8 cellular contexts compared by ENCODE assay signal in genomic region chr2:109736177-109736827, GRCh38. TPM values are rescaled to one million over a fixed set of nuclear protein-coding genes. Genes with fewer than 3 reads are reported as not detected.
DNase-seq lines count a peak whose midpoint lies in the region; ATAC-seq and TF ChIP-seq lines count a peak whose summit lies in the region.

No MANE protein-coding gene starts in this region.

- H3K4me1 Mint-ChIP-seq in T-helper 2 cell treated with Interferon-gamma antibody and Interleukin-4, amounts not matched to agents 5 μg/mL and 100 μg/mL, for 36 hours (ENCODE audit: low read depth) = no peaks in the 10 kb centered on the region

- H3K4me3 ChIP-seq in DOHH2 (ENCODE audit: low read length) = no peak overlapping the region
- H3K4me3 ChIP-seq in Karpas-422 (ENCODE audit: low read length) = no peak overlapping the region
- no peak overlapping the region for H3K4me3 ChIP-seq in neuronal stem cell (ENCODE audit: low read length in 2 of 2)

- H3K23ac ChIP-seq in neuronal stem cell (ENCODE audit: low read depth, low read length, poor library complexity) = no peak overlapping the region

- no peak overlapping the region for H3K4me3 Mint-ChIP-seq in T-helper 2 cell treated with Interferon-gamma antibody and Interleukin-4, amounts not matched to agents 5 μg/mL and 100 μg/mL, for 36 hours

- H3K79me2 ChIP-seq in DOHH2 (ENCODE audit: control insufficient read depth, low read length) (no peaks in the 10 kb centered on the region), Karpas-422 (ENCODE audit: low read length) (no peaks in the 10 kb centered on the region)

- no peak overlapping the region for H2BK120ac ChIP-seq in neuronal stem cell (ENCODE audit: low read depth, low read length)

- no peak overlapping the region for H3K27ac Mint-ChIP-seq in T-helper 2 cell treated with Interferon-gamma antibody and Interleukin-4, amounts not matched to agents 5 μg/mL and 100 μg/mL, for 36 hours

- H2AFZ ChIP-seq in Karpas-422 (ENCODE audit: low read length) = no peak overlapping the region
- peak overlapping the region; percentile 72 for H2AFZ ChIP-seq in neuronal stem cell (ENCODE audit: low read length)

- no peak overlapping the region for H3K14ac ChIP-seq in neuronal stem cell (ENCODE audit: low read length)

- H3K9ac ChIP-seq in Karpas-422 (ENCODE audit: low read length) (no peak overlapping the region), neuronal stem cell (ENCODE audit: low read depth, low read length, poor library complexity) (no peak overlapping the region)

- no peak overlapping the region for H3K4ac ChIP-seq in neuronal stem cell (ENCODE audit: low read length)

- H3K9me3 Mint-ChIP-seq in T-helper 2 cell treated with Interferon-gamma antibody and Interleukin-4, amounts not matched to agents 5 μg/mL and 100 μg/mL, for 36 hours = no peaks in the 10 kb centered on the region

- WGBS in neuronal stem cell (ENCODE audit: extremely low coverage in 2 of 2, insufficient read length in 2 of 2, insufficient replicate concordance in 1 of 2), 2 donors = no CpG with 5 or more reads among the region's 15 CpGs

- no peak overlapping the region for H2BK12ac ChIP-seq in neuronal stem cell (ENCODE audit: low read length)

- H3K9me3 ChIP-seq in DOHH2 (ENCODE audit: control insufficient read depth, insufficient read depth, low read length) = no peaks in the 10 kb centered on the region
- no peaks in the 10 kb centered on the region for H3K9me3 ChIP-seq in Karpas-422 (ENCODE audit: low read length)
- H3K9me3 ChIP-seq in neuronal stem cell (replicated peaks in 1 of 2; ENCODE audit: control insufficient read depth in 2 of 2, insufficient read depth in 1 of 2, low read depth in 1 of 2, low read length in 2 of 2) = peaks cover 0 to 6% of the 10 kb centered on the region in 2 donors

- H2AK5ac ChIP-seq in neuronal stem cell (ENCODE audit: low read depth, low read length) = no peak overlapping the region

- H3K27me3 ChIP-seq in DOHH2 (ENCODE audit: control insufficient read depth, low read length) = no peaks in the 10 kb centered on the region
- no peaks in the 10 kb centered on the region for H3K27me3 ChIP-seq in Karpas-422 (ENCODE audit: low read length)
- no peaks in the 10 kb centered on the region for H3K27me3 ChIP-seq in neuronal stem cell (ENCODE audit: control insufficient read depth in 3 of 3, insufficient read depth in 3 of 3, low read depth in 1 of 3, low read length in 3 of 3)

- H3K4me2 ChIP-seq in DOHH2 (ENCODE audit: low read length) (no peak overlapping the region), Karpas-422 (ENCODE audit: low read depth, low read length, poor library complexity, severe bottlenecking) (no peak overlapping the region), neuronal stem cell (ENCODE audit: insufficient read depth, low read length, poor library complexity, severe bottlenecking) (no peak overlapping the region)

- no peaks in the 10 kb centered on the region for H3F3A ChIP-seq in DOHH2 (ENCODE audit: control insufficient read depth, insufficient read depth)

- H3K4me1 ChIP-seq in DOHH2 (ENCODE audit: control insufficient read depth, low read length) = no peaks in the 10 kb centered on the region
- H3K4me1 ChIP-seq in Karpas-422 (ENCODE audit: low read length) = peaks cover 7% of the 10 kb centered on the region; the same call in 1 of the 2 replicates
- peaks cover 0 to 3% of the 10 kb centered on the region in 2 donors for H3K4me1 ChIP-seq in neuronal stem cell (ENCODE audit: control insufficient read depth in 2 of 2, insufficient read depth in 1 of 2, low read depth in 1 of 2, low read length in 2 of 2)

- H4K91ac ChIP-seq in neuronal stem cell (ENCODE audit: low read depth, low read length, poor library complexity) = no peak overlapping the region

- DNase-seq in Karpas-422 (peak; percentile 77), SW480 (ENCODE audit: low spot score) (peak; percentile 67), fibroblast of peridontal ligament (ENCODE audit: extremely low read depth) (peak; percentile 76), neuronal stem cell (ENCODE audit: low spot score) (peak; percentile 36), germinal center (ENCODE audit: low spot score) (no peak)
- DNase-seq in T-helper 2 cell treated with Interferon-gamma antibody and Interleukin-4, amounts not matched to agents 5 μg/mL and 100 μg/mL, for 36 hours (ENCODE audit: low spot score) = no peak

- no peak for ATAC-seq in GM18870 (IDR thresholded peaks at IDR 0.05; ENCODE audit: unreplicated experiment)

- H2BK15ac ChIP-seq in neuronal stem cell (ENCODE audit: low read length) = no peak overlapping the region

- H4K8ac ChIP-seq in neuronal stem cell (ENCODE audit: low read depth, low read length) = no peak overlapping the region

- no peak overlapping the region for H3K27ac ChIP-seq in DOHH2 (ENCODE audit: low read depth, low read length)
- no peak overlapping the region for H3K27ac ChIP-seq in Karpas-422 (ENCODE audit: low read length)
- H3K27ac ChIP-seq in neuronal stem cell (replicated peaks; ENCODE audit: low read length) = no peak overlapping the region

- H3K36me3 Mint-ChIP-seq in T-helper 2 cell treated with Interferon-gamma antibody and Interleukin-4, amounts not matched to agents 5 μg/mL and 100 μg/mL, for 36 hours (ENCODE audit: low read depth) = no peaks in the 10 kb centered on the region

- H3K36me3 ChIP-seq in DOHH2 (ENCODE audit: control insufficient read depth, low read length) (no peaks in the 10 kb centered on the region), Karpas-422 (ENCODE audit: insufficient read depth, low read length) (no peaks in the 10 kb centered on the region), neuronal stem cell (replicated peaks in 1 of 2; ENCODE audit: control insufficient read depth in 2 of 2, insufficient read depth in 2 of 2, low read length in 2 of 2) (no peaks in the 10 kb centered on the region)

- TF ChIP-seq CTCF in DOHH2 (IDR thresholded peaks at IDR 0.05; ENCODE audit: low read depth, low read length, poor library complexity, severe bottlenecking) = peak; percentile 50

- H3K18ac ChIP-seq in neuronal stem cell (ENCODE audit: low read length) = no peak overlapping the region

- no peaks in the 10 kb centered on the region for H3K79me1 ChIP-seq in neuronal stem cell (ENCODE audit: low read depth, low read length)

- peaks cover 9% of the 10 kb centered on the region for H3K27me3 Mint-ChIP-seq in T-helper 2 cell treated with Interferon-gamma antibody and Interleukin-4, amounts not matched to agents 5 μg/mL and 100 μg/mL, for 36 hours (ENCODE audit: low read depth)

- H4K20me1 ChIP-seq in DOHH2 (ENCODE audit: control insufficient read depth, insufficient read depth, low read depth, low read length) (no peaks in the 10 kb centered on the region), Karpas-422 (ENCODE audit: insufficient read depth, low read depth, low read length) (no peaks in the 10 kb centered on the region)

- no peaks in the 10 kb centered on the region for H3K9me2 ChIP-seq in DOHH2 (replicated peaks; ENCODE audit: control insufficient read depth, low read length)
- no peaks in the 10 kb centered on the region for H3K9me2 ChIP-seq in Karpas-422 (replicated peaks; ENCODE audit: insufficient read depth, low read length)

- no peak overlapping the region for H2BK5ac ChIP-seq in neuronal stem cell (ENCODE audit: low read length)

RNA-seq across cellular contexts. Expression of gene RGPD5, which starts 57.8 kb away (rescaled TPM):
- total RNA-seq in Karpas-422 (2014; rRNA removed; shearing (Covaris generic); ENCODE audit: low replicate concordance) = 11.4 and 58.4 TPM in 2 replicates
- 17.3 TPM for polyA plus RNA-seq in neuronal stem cell (2013, experiment 1 of 2)
- 19.6 TPM for polyA plus RNA-seq in neuronal stem cell (2013, experiment 2 of 2)

Comparison
In these comparisons a context has a peak if more than half of its experiments do, and no peak if none do; other contexts are left out.
1. DNase-seq: peak in Karpas-422 (single experiment), SW480 (single experiment), fibroblast of peridontal ligament (single experiment) and neuronal stem cell (single experiment); none in germinal center (single experiment) and T-helper 2 cell treated with Interferon-gamma antibody and Interleukin-4, amounts not matched to agents 5 μg/mL and 100 μg/mL, for 36 hours (single experiment).